1 cellular context compared by ENCODE assay signal in the genomic region with DNA sequence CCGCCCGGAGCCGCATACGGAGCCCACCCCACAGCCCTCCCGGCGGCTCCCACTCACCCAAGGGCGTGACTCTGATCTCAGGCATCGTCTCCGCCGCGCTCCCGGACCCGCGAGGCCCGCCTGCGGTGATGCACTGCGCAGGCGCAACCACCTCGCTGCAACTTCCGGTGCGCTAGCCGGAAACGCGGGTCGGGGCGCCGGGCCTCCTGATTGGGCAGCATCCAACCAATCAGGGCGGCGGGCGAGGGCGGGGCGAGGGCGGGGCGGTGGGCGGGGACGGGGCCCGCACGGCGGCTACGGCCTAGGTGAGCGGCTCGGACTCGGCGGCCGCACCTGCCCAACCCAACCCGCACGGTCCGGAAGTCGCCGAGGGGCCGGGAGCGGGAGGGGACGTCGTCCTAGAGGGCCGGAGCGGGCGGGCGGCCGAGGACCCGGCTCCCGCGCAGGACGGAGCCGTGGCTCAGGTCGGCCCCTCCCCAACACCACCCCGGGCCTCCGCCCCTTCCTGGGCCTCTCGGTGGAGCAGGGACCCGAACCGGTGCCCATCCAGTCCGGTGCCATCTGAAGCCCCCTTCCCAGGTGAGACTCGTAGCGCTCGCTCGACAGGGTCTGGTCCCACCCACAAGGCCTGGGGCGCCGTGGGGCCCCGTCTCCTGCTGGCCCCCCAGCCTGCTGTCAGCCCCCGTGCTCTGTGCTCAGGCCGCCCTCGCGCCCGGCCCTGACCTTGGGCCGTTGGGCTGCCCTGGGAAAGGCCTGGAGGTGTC.
TF ChIP-seq lines count a peak whose summit lies in the region.

A gene (plus strand): TSS at position 279 of the 764 bp plus-strand sequence. CDS start 2,109 bp downstream, outside the sequence.
A gene (minus strand): TSS at position 137 of the 764 bp plus-strand sequence. CDS start 52 bp downstream, at position 85.

TF ChIP-seq in H1, 55 proteins besides CTCF, POLR2A, EP300 and RAD21:
- no peak for TF ChIP-seq SP1 (IDR thresholded peaks at IDR 0.05; ENCODE audit: low read depth, low read length)
- TF ChIP-seq SIRT6 (IDR thresholded peaks at IDR 0.05; ENCODE audit: low read length), result no peak
- TF ChIP-seq, protein P1, sequence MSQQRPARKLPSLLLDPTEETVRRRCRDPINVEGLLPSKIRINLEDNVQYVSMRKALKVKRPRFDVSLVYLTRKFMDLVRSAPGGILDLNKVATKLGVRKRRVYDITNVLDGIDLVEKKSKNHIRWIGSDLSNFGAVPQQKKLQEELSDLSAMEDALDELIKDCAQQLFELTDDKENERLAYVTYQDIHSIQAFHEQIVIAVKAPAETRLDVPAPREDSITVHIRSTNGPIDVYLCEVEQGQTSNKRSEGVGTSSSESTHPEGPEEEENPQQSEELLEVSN (IDR thresholded peaks at IDR 0.05), result 0 out of 2 replicates have a peak, but pooled peaks have one; percentile 32
- TF ChIP-seq SRF (IDR thresholded peaks at IDR 0.05; ENCODE audit: low read depth, low read length), result no peak
- TF ChIP-seq, protein P2, sequence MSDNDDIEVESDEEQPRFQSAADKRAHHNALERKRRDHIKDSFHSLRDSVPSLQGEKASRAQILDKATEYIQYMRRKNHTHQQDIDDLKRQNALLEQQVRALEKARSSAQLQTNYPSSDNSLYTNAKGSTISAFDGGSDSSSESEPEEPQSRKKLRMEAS (IDR thresholded peaks at IDR 0.05), result peak; percentile 44
- peak; percentile 44; the same call in 1 of the 2 replicates for TF ChIP-seq TBP (IDR thresholded peaks at IDR 0.05; ENCODE audit: low read depth, low read length)
- TF ChIP-seq GABPA (IDR thresholded peaks at IDR 0.05; ENCODE audit: borderline replicate concordance, insufficient read depth, low read length), result peak; percentile 87
- TF ChIP-seq NANOG (IDR thresholded peaks at IDR 0.05; ENCODE audit: insufficient read depth, low read depth, low read length, poor library complexity, severe bottlenecking), result no peak
- no peak for TF ChIP-seq BACH1 (IDR thresholded peaks at IDR 0.05; ENCODE audit: low read length)
- TF ChIP-seq POLR2AphosphoS5 (IDR thresholded peaks at IDR 0.05; ENCODE audit: low read depth, low read length), result peak; percentile 73; the same call in 1 of the 2 replicates
- no peak for TF ChIP-seq YY1 (IDR thresholded peaks at IDR 0.05; ENCODE audit: low read depth, low read length)
- TF ChIP-seq, protein P3, sequence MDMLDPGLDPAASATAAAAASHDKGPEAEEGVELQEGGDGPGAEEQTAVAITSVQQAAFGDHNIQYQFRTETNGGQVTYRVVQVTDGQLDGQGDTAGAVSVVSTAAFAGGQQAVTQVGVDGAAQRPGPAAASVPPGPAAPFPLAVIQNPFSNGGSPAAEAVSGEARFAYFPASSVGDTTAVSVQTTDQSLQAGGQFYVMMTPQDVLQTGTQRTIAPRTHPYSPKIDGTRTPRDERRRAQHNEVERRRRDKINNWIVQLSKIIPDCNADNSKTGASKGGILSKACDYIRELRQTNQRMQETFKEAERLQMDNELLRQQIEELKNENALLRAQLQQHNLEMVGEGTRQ (IDR thresholded peaks at IDR 0.05; ENCODE audit: low read length), result no peak
- TF ChIP-seq HDAC6 (IDR thresholded peaks at IDR 0.05; ENCODE audit: low read depth, low read length), result no peak
- no peak for TF ChIP-seq CTBP2 (IDR thresholded peaks at IDR 0.05; ENCODE audit: borderline replicate concordance, insufficient read depth, insufficient read length, low read length)
- TF ChIP-seq, protein P4, sequence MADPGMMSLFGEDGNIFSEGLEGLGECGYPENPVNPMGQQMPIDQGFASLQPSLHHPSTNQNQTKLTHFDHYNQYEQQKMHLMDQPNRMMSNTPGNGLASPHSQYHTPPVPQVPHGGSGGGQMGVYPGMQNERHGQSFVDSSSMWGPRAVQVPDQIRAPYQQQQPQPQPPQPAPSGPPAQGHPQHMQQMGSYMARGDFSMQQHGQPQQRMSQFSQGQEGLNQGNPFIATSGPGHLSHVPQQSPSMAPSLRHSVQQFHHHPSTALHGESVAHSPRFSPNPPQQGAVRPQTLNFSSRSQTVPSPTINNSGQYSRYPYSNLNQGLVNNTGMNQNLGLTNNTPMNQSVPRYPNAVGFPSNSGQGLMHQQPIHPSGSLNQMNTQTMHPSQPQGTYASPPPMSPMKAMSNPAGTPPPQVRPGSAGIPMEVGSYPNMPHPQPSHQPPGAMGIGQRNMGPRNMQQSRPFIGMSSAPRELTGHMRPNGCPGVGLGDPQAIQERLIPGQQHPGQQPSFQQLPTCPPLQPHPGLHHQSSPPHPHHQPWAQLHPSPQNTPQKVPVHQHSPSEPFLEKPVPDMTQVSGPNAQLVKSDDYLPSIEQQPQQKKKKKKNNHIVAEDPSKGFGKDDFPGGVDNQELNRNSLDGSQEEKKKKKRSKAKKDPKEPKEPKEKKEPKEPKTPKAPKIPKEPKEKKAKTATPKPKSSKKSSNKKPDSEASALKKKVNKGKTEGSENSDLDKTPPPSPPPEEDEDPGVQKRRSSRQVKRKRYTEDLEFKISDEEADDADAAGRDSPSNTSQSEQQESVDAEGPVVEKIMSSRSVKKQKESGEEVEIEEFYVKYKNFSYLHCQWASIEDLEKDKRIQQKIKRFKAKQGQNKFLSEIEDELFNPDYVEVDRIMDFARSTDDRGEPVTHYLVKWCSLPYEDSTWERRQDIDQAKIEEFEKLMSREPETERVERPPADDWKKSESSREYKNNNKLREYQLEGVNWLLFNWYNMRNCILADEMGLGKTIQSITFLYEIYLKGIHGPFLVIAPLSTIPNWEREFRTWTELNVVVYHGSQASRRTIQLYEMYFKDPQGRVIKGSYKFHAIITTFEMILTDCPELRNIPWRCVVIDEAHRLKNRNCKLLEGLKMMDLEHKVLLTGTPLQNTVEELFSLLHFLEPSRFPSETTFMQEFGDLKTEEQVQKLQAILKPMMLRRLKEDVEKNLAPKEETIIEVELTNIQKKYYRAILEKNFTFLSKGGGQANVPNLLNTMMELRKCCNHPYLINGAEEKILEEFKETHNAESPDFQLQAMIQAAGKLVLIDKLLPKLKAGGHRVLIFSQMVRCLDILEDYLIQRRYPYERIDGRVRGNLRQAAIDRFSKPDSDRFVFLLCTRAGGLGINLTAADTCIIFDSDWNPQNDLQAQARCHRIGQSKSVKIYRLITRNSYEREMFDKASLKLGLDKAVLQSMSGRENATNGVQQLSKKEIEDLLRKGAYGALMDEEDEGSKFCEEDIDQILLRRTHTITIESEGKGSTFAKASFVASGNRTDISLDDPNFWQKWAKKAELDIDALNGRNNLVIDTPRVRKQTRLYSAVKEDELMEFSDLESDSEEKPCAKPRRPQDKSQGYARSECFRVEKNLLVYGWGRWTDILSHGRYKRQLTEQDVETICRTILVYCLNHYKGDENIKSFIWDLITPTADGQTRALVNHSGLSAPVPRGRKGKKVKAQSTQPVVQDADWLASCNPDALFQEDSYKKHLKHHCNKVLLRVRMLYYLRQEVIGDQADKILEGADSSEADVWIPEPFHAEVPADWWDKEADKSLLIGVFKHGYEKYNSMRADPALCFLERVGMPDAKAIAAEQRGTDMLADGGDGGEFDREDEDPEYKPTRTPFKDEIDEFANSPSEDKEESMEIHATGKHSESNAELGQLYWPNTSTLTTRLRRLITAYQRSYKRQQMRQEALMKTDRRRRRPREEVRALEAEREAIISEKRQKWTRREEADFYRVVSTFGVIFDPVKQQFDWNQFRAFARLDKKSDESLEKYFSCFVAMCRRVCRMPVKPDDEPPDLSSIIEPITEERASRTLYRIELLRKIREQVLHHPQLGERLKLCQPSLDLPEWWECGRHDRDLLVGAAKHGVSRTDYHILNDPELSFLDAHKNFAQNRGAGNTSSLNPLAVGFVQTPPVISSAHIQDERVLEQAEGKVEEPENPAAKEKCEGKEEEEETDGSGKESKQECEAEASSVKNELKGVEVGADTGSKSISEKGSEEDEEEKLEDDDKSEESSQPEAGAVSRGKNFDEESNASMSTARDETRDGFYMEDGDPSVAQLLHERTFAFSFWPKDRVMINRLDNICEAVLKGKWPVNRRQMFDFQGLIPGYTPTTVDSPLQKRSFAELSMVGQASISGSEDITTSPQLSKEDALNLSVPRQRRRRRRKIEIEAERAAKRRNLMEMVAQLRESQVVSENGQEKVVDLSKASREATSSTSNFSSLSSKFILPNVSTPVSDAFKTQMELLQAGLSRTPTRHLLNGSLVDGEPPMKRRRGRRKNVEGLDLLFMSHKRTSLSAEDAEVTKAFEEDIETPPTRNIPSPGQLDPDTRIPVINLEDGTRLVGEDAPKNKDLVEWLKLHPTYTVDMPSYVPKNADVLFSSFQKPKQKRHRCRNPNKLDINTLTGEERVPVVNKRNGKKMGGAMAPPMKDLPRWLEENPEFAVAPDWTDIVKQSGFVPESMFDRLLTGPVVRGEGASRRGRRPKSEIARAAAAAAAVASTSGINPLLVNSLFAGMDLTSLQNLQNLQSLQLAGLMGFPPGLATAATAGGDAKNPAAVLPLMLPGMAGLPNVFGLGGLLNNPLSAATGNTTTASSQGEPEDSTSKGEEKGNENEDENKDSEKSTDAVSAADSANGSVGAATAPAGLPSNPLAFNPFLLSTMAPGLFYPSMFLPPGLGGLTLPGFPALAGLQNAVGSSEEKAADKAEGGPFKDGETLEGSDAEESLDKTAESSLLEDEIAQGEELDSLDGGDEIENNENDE (IDR thresholded peaks at IDR 0.05; ENCODE audit: insufficient replicate concordance, low read length), result no peak
- no peak for TF ChIP-seq EZH2 (IDR thresholded peaks at IDR 0.05; ENCODE audit: low read depth, low read length, severe bottlenecking)
- no peak for TF ChIP-seq EGR1 (IDR thresholded peaks at IDR 0.05; ENCODE audit: borderline replicate concordance, low read depth, low read length)
- TF ChIP-seq CREB1 (IDR thresholded peaks at IDR 0.05), result no peak
- 0 out of 2 replicates have a peak, but pooled peaks have one; percentile 52 for TF ChIP-seq RBBP5 (IDR thresholded peaks at IDR 0.05; ENCODE audit: borderline replicate concordance, low read depth, low read length)
- no peak for TF ChIP-seq HDAC2 (IDR thresholded peaks at IDR 0.05; ENCODE audit: borderline replicate concordance in 1 of 2, low read depth in 2 of 2, low read length in 2 of 2)
- no peak for TF ChIP-seq TCF12 (IDR thresholded peaks at IDR 0.05; ENCODE audit: low read depth, low read length)
- TF ChIP-seq GTF2F1 (IDR thresholded peaks at IDR 0.05; ENCODE audit: borderline replicate concordance, low read depth, low read length), result no peak
- peak; percentile 87 for TF ChIP-seq KDM4A (IDR thresholded peaks at IDR 0.05; ENCODE audit: low read depth, low read length, severe bottlenecking)
- TF ChIP-seq POU5F1 (IDR thresholded peaks at IDR 0.05; ENCODE audit: low read depth, low read length), result no peak
- no peak for TF ChIP-seq FOSL1 (IDR thresholded peaks at IDR 0.05; ENCODE audit: insufficient read depth, low read depth, low read length)
- TF ChIP-seq SIX5 (IDR thresholded peaks at IDR 0.05; ENCODE audit: low read depth, low read length), result no peak
- no peak for TF ChIP-seq JUN (IDR thresholded peaks at IDR 0.05; ENCODE audit: low read depth, low read length)
- peak; percentile 64; the same call in 1 of the 2 replicates for TF ChIP-seq TAF1 (IDR thresholded peaks at IDR 0.05; ENCODE audit: low read depth, low read length)
- TF ChIP-seq NRF1 (IDR thresholded peaks at IDR 0.05; ENCODE audit: low read depth, low read length), result peak; percentile 85
- TF ChIP-seq SP4 (IDR thresholded peaks at IDR 0.05; ENCODE audit: low read length), result no peak
- TF ChIP-seq CHD2 (IDR thresholded peaks at IDR 0.05; ENCODE audit: low read length), result no peak
- peak; percentile 47 for TF ChIP-seq TAF7 (optimal IDR thresholded peaks at IDR 0.05; ENCODE audit: borderline replicate concordance, low read depth, low read length)
- TF ChIP-seq RXRA (IDR thresholded peaks at IDR 0.05; ENCODE audit: insufficient read depth, low read depth, low read length), result no peak
- no peak for TF ChIP-seq JUND (IDR thresholded peaks at IDR 0.05; ENCODE audit: low read length)
- no peak for TF ChIP-seq CEBPB (IDR thresholded peaks at IDR 0.05; ENCODE audit: low read depth, low read length)
- TF ChIP-seq SP2 (IDR thresholded peaks at IDR 0.05; ENCODE audit: low read length), result no peak
- TF ChIP-seq PHF8 (conservative IDR thresholded peaks at IDR 0.05; ENCODE audit: low read depth, low read length), result peak; percentile 75
- TF ChIP-seq ASH2L (IDR thresholded peaks at IDR 0.05; ENCODE audit: low read length), result peak; percentile 46
